9 cellular contexts compared by ENCODE assay signal in the genomic region with DNA sequence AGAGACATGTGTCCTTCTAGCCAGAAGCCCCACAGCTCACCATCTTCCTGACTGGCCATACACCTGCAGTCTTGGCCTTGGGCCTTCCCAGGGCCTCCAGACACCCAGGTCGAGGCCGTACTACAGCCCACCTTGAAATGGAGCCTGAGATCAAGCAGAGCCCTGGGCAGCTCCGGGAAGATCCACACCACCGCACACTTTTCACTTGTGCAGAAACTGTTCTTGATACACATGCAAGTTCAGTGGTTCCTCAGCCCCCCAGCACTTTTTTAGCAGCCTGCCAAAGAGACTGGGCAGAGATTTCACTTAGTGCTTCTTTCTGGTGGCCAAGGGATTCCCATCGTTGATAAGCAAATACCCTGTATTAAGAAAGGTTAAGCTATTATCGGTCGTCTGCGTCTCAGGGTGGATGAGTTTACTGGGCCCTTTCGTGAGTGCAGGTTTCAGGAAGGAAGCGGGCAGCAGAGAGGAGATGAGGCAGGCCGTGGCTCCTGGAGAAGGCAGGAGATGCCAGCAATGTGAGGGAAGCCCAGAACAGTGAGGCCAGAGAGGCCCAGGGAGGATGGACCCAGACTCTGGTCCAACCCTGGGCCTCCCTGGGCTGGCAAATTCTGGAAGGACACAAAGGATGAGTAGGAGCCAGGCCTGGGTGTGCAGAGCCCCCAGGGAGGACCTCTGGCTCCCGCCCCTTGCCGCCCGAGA. TPM values are rescaled to one million over a fixed set of nuclear protein-coding genes. Genes with fewer than 3 reads are reported as not detected.
DNase-seq lines count a peak whose midpoint lies in the region; ATAC-seq and TF ChIP-seq lines count a peak whose summit lies in the region.
"Had no signal": no experiment of that assay in that cellular context is flagged by ENCODE, and none has a peak within 500 bp of the region (broad histone marks: within the 10 kb centered on the region; RNA-seq: fewer than 3 reads in every experiment).

No MANE protein-coding gene starts in this region.

- ATAC-seq in effector memory CD8-positive, alpha-beta T cell (replicated peaks) = no peak
- ATAC-seq in GM21447 (IDR thresholded peaks at IDR 0.05; ENCODE audit: unreplicated experiment) = no peak
- no peak for ATAC-seq in naive thymus-derived CD4-positive, alpha-beta T cell
- ATAC-seq in HG02938 (IDR thresholded peaks at IDR 0.05; ENCODE audit: unreplicated experiment) = no peak

- TF ChIP-seq CTCF in GM06990 (IDR thresholded peaks at IDR 0.05; ENCODE audit: insufficient read depth, low read length, poor library complexity, severe bottlenecking) (no peak), parathyroid adenoma (IDR thresholded peaks at IDR 0.05) (no peak)

- intact Hi-C loops in naive thymus-derived CD4-positive, alpha-beta T cell (cut with micrococcal nuclease) = no loop called here

- DNase-seq in GM06990 (ENCODE audit: extremely low read depth, insufficient read length) (no peak), KBM-7 (peak; percentile 23), erythroblast (lab: John Stamatoyannopoulos, UW) (no peak)
- DNase-seq in effector memory CD8-positive, alpha-beta T cell = no peak
- DNase-seq in naive thymus-derived CD4-positive, alpha-beta T cell = no peak
- DNase-seq: DMS53 had no signal

- no peak for TF ChIP-seq POLR2A in erythroblast (IDR thresholded peaks at IDR 0.05; ENCODE audit: low read length)

- H3K9ac ChIP-seq in parathyroid adenoma = no peak overlapping the region

- H3K9me3 Mint-ChIP-seq in effector memory CD8-positive, alpha-beta T cell = no peaks in the 10 kb centered on the region
- peaks cover 0 to 1% (median 0%) of the 10 kb centered on the region in 11 donors for H3K9me3 Mint-ChIP-seq in naive thymus-derived CD4-positive, alpha-beta T cell

- H2AFZ ChIP-seq in parathyroid adenoma = no peak overlapping the region

- H3K4me1 ChIP-seq in parathyroid adenoma = peaks cover 13% of the 10 kb centered on the region
- H3K4me1 ChIP-seq in naive thymus-derived CD4-positive, alpha-beta T cell (ENCODE audit: control insufficient read depth in 2 of 2, insufficient read depth in 2 of 2, low read length in 2 of 2) = peaks cover 0 to 3% of the 10 kb centered on the region in 2 donors

- peak overlapping the region; percentile 82 for H3K27ac Mint-ChIP-seq in effector memory CD8-positive, alpha-beta T cell
- H3K27ac Mint-ChIP-seq in naive thymus-derived CD4-positive, alpha-beta T cell = no peak overlapping the region

- H3K27me3 ChIP-seq in GM06990 (replicated peaks; ENCODE audit: control insufficient read depth, insufficient read depth, low read length) = no peaks in the 10 kb centered on the region
- no peaks in the 10 kb centered on the region for H3K27me3 ChIP-seq in parathyroid adenoma (ENCODE audit: control insufficient read depth, insufficient read depth, low read length)
- no peaks in the 10 kb centered on the region for H3K27me3 ChIP-seq in naive thymus-derived CD4-positive, alpha-beta T cell (ENCODE audit: control insufficient read depth in 2 of 2, insufficient read depth in 2 of 2, low read length in 2 of 2)

- H3K9me3 ChIP-seq in parathyroid adenoma (ENCODE audit: control insufficient read depth, low read length) = no peaks in the 10 kb centered on the region
- H3K9me3 ChIP-seq in naive thymus-derived CD4-positive, alpha-beta T cell (ENCODE audit: control insufficient read depth in 2 of 3, low read length in 3 of 3) = no peaks in the 10 kb centered on the region

- in situ Hi-C loops in KBM-7 (cut with MboI; ENCODE audit: low pct_unique_long_range_greater_than_20kb, low sequenced_read_pairs) = no loop called here

- H3K27me3 Mint-ChIP-seq in effector memory CD8-positive, alpha-beta T cell = no peaks in the 10 kb centered on the region
- H3K27me3 Mint-ChIP-seq in naive thymus-derived CD4-positive, alpha-beta T cell = no peaks in the 10 kb centered on the region

- H3K79me2 ChIP-seq in parathyroid adenoma = peaks cover 85% of the 10 kb centered on the region

- H3K4me3 ChIP-seq in GM06990 (replicated peaks; ENCODE audit: low read depth, low read length) (peak overlapping the region; percentile 76), parathyroid adenoma (ENCODE audit: low read depth, low read length) (no peak overlapping the region)
- H3K4me3 ChIP-seq in naive thymus-derived CD4-positive, alpha-beta T cell (ENCODE audit: low read length) = no peak overlapping the region

- peak overlapping the region; percentile 4 for H3K4me2 ChIP-seq in parathyroid adenoma (ENCODE audit: low read length)

- POLR2A ChIA-PET in naive thymus-derived CD4-positive, alpha-beta T cell (lab: Charles Lee) = no interaction called here

- peak overlapping the region; percentile 12 for H3K27ac ChIP-seq in parathyroid adenoma
- H3K27ac ChIP-seq in naive thymus-derived CD4-positive, alpha-beta T cell (ENCODE audit: low read depth, low read length) = no peak overlapping the region

- H3K36me3 ChIP-seq in GM06990 (ENCODE audit: control insufficient read depth, insufficient read depth, low read length) = peaks cover 3% of the 10 kb centered on the region; the same call in 1 of the 2 replicates
- no peaks in the 10 kb centered on the region for H3K36me3 ChIP-seq in parathyroid adenoma (ENCODE audit: control insufficient read depth, insufficient read depth, low read length)
- H3K36me3 ChIP-seq in naive thymus-derived CD4-positive, alpha-beta T cell (ENCODE audit: control insufficient read depth in 2 of 3, insufficient read depth in 3 of 3, low read length in 3 of 3) = no peaks in the 10 kb centered on the region

- H3K36me3 Mint-ChIP-seq in effector memory CD8-positive, alpha-beta T cell (ENCODE audit: insufficient read depth) = peaks cover 13% of the 10 kb centered on the region
- no peaks in the 10 kb centered on the region for H3K36me3 Mint-ChIP-seq in naive thymus-derived CD4-positive, alpha-beta T cell

- H3K4me3 Mint-ChIP-seq in effector memory CD8-positive, alpha-beta T cell = peak overlapping the region; percentile 27 to 33
- H3K4me3 Mint-ChIP-seq in naive thymus-derived CD4-positive, alpha-beta T cell = no peak overlapping the region

- peaks cover 41 to 44% of the 10 kb centered on the region in 2 donors for H3K4me1 Mint-ChIP-seq in effector memory CD8-positive, alpha-beta T cell (ENCODE audit: low read depth in 2 of 2)
- H3K4me1 Mint-ChIP-seq in naive thymus-derived CD4-positive, alpha-beta T cell = peaks cover 7 to 39% (median 15%) of the 10 kb centered on the region in 7 donors

- CTCF ChIA-PET in naive thymus-derived CD4-positive, alpha-beta T cell (lab: Charles Lee) = no interaction called here

RNA-seq across cellular contexts. Expression of gene TFEB, which starts 11.3 kb away (rescaled TPM):
- 10 to 100 TPM in 3 of 5 experiments, 1 to 10 TPM in 2; 7.4 to 39.9 (median 11.8) TPM for total RNA-seq in naive thymus-derived CD4-positive, alpha-beta T cell
- 1 to 10 TPM; 2.4 to 6.0 TPM for polyA plus RNA-seq in naive thymus-derived CD4-positive, alpha-beta T cell

RNA-seq across cellular contexts. Expression of gene PGC, which starts 23.1 kb away (rescaled TPM):
- total RNA-seq in naive thymus-derived CD4-positive, alpha-beta T cell = not detected
- not detected for polyA plus RNA-seq in naive thymus-derived CD4-positive, alpha-beta T cell

RNA-seq across cellular contexts. Expression of gene FRS3, which starts 55.6 kb away (rescaled TPM):
- 10 to 100 TPM in 1 of 5 experiments, 1 to 10 TPM in 4; 5.1 to 10.6 (median 5.5) TPM for total RNA-seq in naive thymus-derived CD4-positive, alpha-beta T cell
- polyA plus RNA-seq in naive thymus-derived CD4-positive, alpha-beta T cell = 1 to 10 TPM; 1.9 to 2.4 TPM

RNA-seq across cellular contexts. Expression of gene PRICKLE4, which starts 56.5 kb away (rescaled TPM):
- total RNA-seq in naive thymus-derived CD4-positive, alpha-beta T cell = under 1 TPM in 1 of 5 experiments, not detected in 4; 0.61 TPM
- polyA plus RNA-seq in naive thymus-derived CD4-positive, alpha-beta T cell = not detected

Comparison
In these comparisons a context has a peak if more than half of its experiments do, and no peak if none do; other contexts are left out.
1. H3K27ac Mint-ChIP-seq: peak in effector memory CD8-positive, alpha-beta T cell (2 of 2); none in naive thymus-derived CD4-positive, alpha-beta T cell (0 of 9).
2. H3K4me3 Mint-ChIP-seq: peak in effector memory CD8-positive, alpha-beta T cell (2 of 2); none in naive thymus-derived CD4-positive, alpha-beta T cell (0 of 10).